Comparison of ENCODE assay signal across 1 cellular context in genomic region chr21:15732996-15733329, GRCh38.
TF ChIP-seq lines count a peak whose summit lies in the region.

No MANE protein-coding gene starts in this region.

TF ChIP-seq in IMR-90, 13 proteins besides CTCF, POLR2A, EP300 and RAD21 (continued from another document):
- TF ChIP-seq ELK1 (IDR thresholded peaks at IDR 0.05; ENCODE audit: borderline replicate concordance, low read depth, low read length) (no peak), USF2 (IDR thresholded peaks at IDR 0.05; ENCODE audit: low read depth, low read length) (no peak), RCOR1 (IDR thresholded peaks at IDR 0.05; ENCODE audit: insufficient replicate concordance, low read length) (no peak), NFE2L2 (IDR thresholded peaks at IDR 0.05; ENCODE audit: low read depth, low read length) (no peak)
